In genomic region chr1:77044133-77044849, GRCh38 we compare ENCODE assay signal across 16 cellular contexts.
A peak's percentile ranks its signal among the peaks of the same experiment; 100 is the strongest.
DNase-seq lines count a peak whose midpoint lies in the region; ATAC-seq, FAIRE-seq and TF ChIP-seq lines count a peak whose summit lies in the region.
"Had no signal": no experiment of that assay in that cellular context is flagged by ENCODE, and none has a peak within 500 bp of the region (broad histone marks: within the 10 kb centered on the region; RNA-seq: fewer than 3 reads in every experiment).

No MANE protein-coding gene starts in this region.

- TF ChIP-seq POLR2A in HepG2 (IDR thresholded peaks at IDR 0.05; ENCODE audit: insufficient read depth in 1 of 2, low read depth in 2 of 2, low read length in 2 of 2) (no peak), right lobe of liver (IDR thresholded peaks at IDR 0.05) (no peak), tibial nerve (IDR thresholded peaks at IDR 0.05) (no peak)

- no peak overlapping the region for H2AFZ ChIP-seq in HepG2 (ENCODE audit: low read length)

- no peaks in the 10 kb centered on the region for H3K4me1 ChIP-seq in HepG2 (ENCODE audit: insufficient read depth, low read length)
- no peaks in the 10 kb centered on the region for H3K4me1 ChIP-seq in right lobe of liver
- no peaks in the 10 kb centered on the region for H3K4me1 ChIP-seq in heart right ventricle
- H3K4me1 ChIP-seq in tibial nerve: no peaks in the 10 kb centered on the region
- H3K4me1 ChIP-seq: heart left ventricle had no signal

- 25% methylated on average over 8 of the region's 20 CpGs for WGBS in HepG2 (ENCODE audit: low lambda C conversion rate)
- WGBS in right lobe of liver (ENCODE audit: insufficient coverage, low coverage, low lambda C conversion rate, missing lambda C conversion rate): 66% methylated on average over 5 of the region's 20 CpGs
- WGBS in heart right ventricle, 2 donors: 93 to 95% methylated on average over 20 of the region's 20 CpGs
- WGBS in tibial nerve, 2 donors: 90 to 91% methylated on average over 18 to 20 of the region's 20 CpGs

- ATAC-seq in HepG2: no peak
- no peak for ATAC-seq in right lobe of liver
- peak; percentile 81 for ATAC-seq in stimulated activated naive CD8-positive, alpha-beta T cell treated with anti-CD3 and anti-CD28 coated beads, Interleukin-15, Interleukin-2, amounts not matched to agents 100 U/mL and 50 U/mL, for 24 hours
- no peak for ATAC-seq in heart right ventricle
- ATAC-seq: heart left ventricle, T-helper 17 cell had no signal

- FAIRE-seq in HepG2 (lab: Jason Lieb, UNC): no peak
- FAIRE-seq: G401.6 had no signal

- no peak for DNase-seq in HepG2 (ENCODE audit: low spot score)
- no peak for DNase-seq in right lobe of liver
- DNase-seq in RPMI7951 (ENCODE audit: low read depth): peak; percentile 78
- peak; percentile 81 for DNase-seq in epithelial cell of esophagus (ENCODE audit: low read depth)
- no peak for DNase-seq in stimulated activated naive CD8-positive, alpha-beta T cell treated with anti-CD3 and anti-CD28 coated beads, Interleukin-15, Interleukin-2, amounts not matched to agents 100 U/mL and 50 U/mL, for 24 hours
- no peak for DNase-seq in heart right ventricle
- no peak for DNase-seq in tibial nerve (ENCODE audit: low spot score in 2 of 2)
- no peak for DNase-seq in amniotic stem cell (lab: John Stamatoyannopoulos, UW)
- DNase-seq: activated CD4-positive, CD25-positive, alpha-beta regulatory T cell; activated gamma-delta T cell treated with Interleukin-2 at 50 U/mL for 16 hours; NCI-H1930; NCI-H446; Right ventricle myocardium superior; T-helper 17 cell had no signal

- POLR2A ChIA-PET in HepG2 (lab: Yijun Ruan, JAX): no interaction called here

- BruUV-seq in HepG2 (replicated peaks; lab: Mats Ljungman, UMichigan): no TSS peak

- in situ Hi-C loops in HepG2 (cut with HindIII; ENCODE audit: extremely low pct_ligation_motif_present, low pct_unique_long_range_greater_than_20kb): no loop called here

- TF ChIP-seq CTCF in HepG2 (CRISPR knock-in tag; IDR thresholded peaks at IDR 0.05) (no peak), right lobe of liver (IDR thresholded peaks at IDR 0.05) (no peak), epithelial cell of esophagus (IDR thresholded peaks at IDR 0.05; ENCODE audit: insufficient read depth, low read depth, low read length, missing control alignments) (no peak), heart right ventricle (IDR thresholded peaks at IDR 0.05) (no peak), tibial nerve (IDR thresholded peaks at IDR 0.05) (no peak)

- TF ChIP-seq RAD21 in HepG2 (CRISPR knock-in tag; IDR thresholded peaks at IDR 0.05): no peak

- H3K9ac ChIP-seq in HepG2 (ENCODE audit: insufficient read depth, low read depth, low read length): no peak overlapping the region

- H3K36me3 ChIP-seq in HepG2 (replicated peaks in 1 of 2; ENCODE audit: control insufficient read depth in 1 of 2, insufficient read depth in 2 of 2, low read length in 2 of 2) (no peaks in the 10 kb centered on the region), right lobe of liver (no peaks in the 10 kb centered on the region), heart right ventricle (no peaks in the 10 kb centered on the region), tibial nerve (peaks cover 0 to 6% (median 0%) of the 10 kb centered on the region in 3 donors)
- H3K36me3 ChIP-seq: heart left ventricle had no signal

- H3K4me2 ChIP-seq in HepG2 (ENCODE audit: low read depth, low read length): no peak overlapping the region

- H3K27me3 ChIP-seq in HepG2 (ENCODE audit: control insufficient read depth in 1 of 2, insufficient read depth in 2 of 2, low read length in 2 of 2) (no peaks in the 10 kb centered on the region; a peak in 1 of 5 replicates), right lobe of liver (no peaks in the 10 kb centered on the region), heart right ventricle (peaks cover 0 to 8% (median 0%) of the 10 kb centered on the region in 7 donors), tibial nerve (no peaks in the 10 kb centered on the region)

- TF ChIP-seq EP300 in HepG2 (IDR thresholded peaks at IDR 0.05; ENCODE audit: low read depth in 2 of 2, low read length in 2 of 2) (no peak), HepG2 (CRISPR knock-in tag; IDR thresholded peaks at IDR 0.05; ENCODE audit: borderline replicate concordance) (no peak), tibial nerve (IDR thresholded peaks at IDR 0.05) (no peak)

- no peaks in the 10 kb centered on the region for H3K79me2 ChIP-seq in HepG2 (ENCODE audit: insufficient read depth, low read length)

- no peaks in the 10 kb centered on the region for H3K9me3 ChIP-seq in HepG2 (ENCODE audit: low read length)
- H3K9me3 ChIP-seq in right lobe of liver: no peaks in the 10 kb centered on the region
- H3K9me3 ChIP-seq in heart right ventricle: no peaks in the 10 kb centered on the region
- H3K9me3 ChIP-seq in tibial nerve: no peaks in the 10 kb centered on the region
- H3K9me3 ChIP-seq: heart left ventricle had no signal

- no peak overlapping the region for H3K27ac ChIP-seq in HepG2 (ENCODE audit: extremely low read length, insufficient read depth, low read length)
- no peak overlapping the region for H3K27ac ChIP-seq in right lobe of liver
- no peak overlapping the region for H3K27ac ChIP-seq in heart right ventricle
- no peak overlapping the region for H3K27ac ChIP-seq in tibial nerve
- H3K27ac ChIP-seq: heart left ventricle had no signal

- intact Hi-C loops in HepG2 (cut with micrococcal nuclease; ENCODE audit: unreplicated experiment): no loop called here
- intact Hi-C loops in right lobe of liver (cut with DNase I): no loop called here
- intact Hi-C loops in heart right ventricle (cut with DNase I): no loop called here

- CTCF ChIA-PET in HepG2 (lab: Yijun Ruan, JAX; ENCODE audit: low intra/inter-chr PET ratio, low total read pairs): no interaction called here

- H4K20me1 ChIP-seq in HepG2 (ENCODE audit: insufficient read depth, low read length): no peaks in the 10 kb centered on the region

- no peak overlapping the region for H3K4me3 ChIP-seq in HepG2 (replicated peaks in 1 of 3; ENCODE audit: insufficient read depth in 1 of 3, low read depth in 2 of 3, low read length in 3 of 3)
- no peak overlapping the region for H3K4me3 ChIP-seq in right lobe of liver
- no peak overlapping the region for H3K4me3 ChIP-seq in epithelial cell of esophagus (ENCODE audit: low read length)
- no peak overlapping the region for H3K4me3 ChIP-seq in heart right ventricle
- H3K4me3 ChIP-seq in tibial nerve: no peak overlapping the region
- H3K4me3 ChIP-seq: heart left ventricle had no signal

TF ChIP-seq in HepG2, 621 proteins besides CTCF, POLR2A, EP300 and RAD21:
- TF ChIP-seq CREB1 (IDR thresholded peaks at IDR 0.05): peak; percentile 65
- no peak for TF ChIP-seq CREB1 (CRISPR knock-in tag; IDR thresholded peaks at IDR 0.05)
- no peak for TF ChIP-seq HOXD1 (CRISPR knock-in tag; IDR thresholded peaks at IDR 0.05)

Comparison
In these comparisons a context has a peak if more than half of its experiments do, and no peak if none do; other contexts are left out.
1. DNase-seq: peak in RPMI7951 (single experiment) and epithelial cell of esophagus (single experiment); none in HepG2 (single experiment), right lobe of liver (0 of 3), stimulated activated naive CD8-positive, alpha-beta T cell treated with anti-CD3 and anti-CD28 coated beads, Interleukin-15, Interleukin-2, amounts not matched to agents 100 U/mL and 50 U/mL, for 24 hours (single experiment), heart right ventricle (0 of 2), tibial nerve (0 of 2) and amniotic stem cell (single experiment).